In genomic region chr5:170813231-170813630, GRCh38 we compare ENCODE assay signal across 40 cellular contexts. TPM values are rescaled to one million over a fixed set of nuclear protein-coding genes. Genes with fewer than 3 reads are reported as not detected.
"Had no signal": no experiment of that assay in that cellular context is flagged by ENCODE, and none has a peak within 500 bp of the region (broad histone marks: within the 10 kb centered on the region; RNA-seq: fewer than 3 reads in every experiment).

No MANE protein-coding gene starts in this region.

- ATAC-seq: activated CD4-positive, alpha-beta T cell treated with anti-CD3 and anti-CD28 coated beads for 36 hours; activated CD4-positive, CD25-positive, alpha-beta regulatory T cell treated with anti-CD3 and anti-CD28 coated beads, Interleukin-2, amount 50 U/mL, for 24 hours; activated naive CD4-positive, alpha-beta T cell treated with anti-CD3 and anti-CD28 coated beads, Interleukin-2, amount 50 U/mL, for 72 hours; activated T-cell treated with anti-CD3 and anti-CD28 coated beads, Interleukin-2, amount 50 U/mL, for 4 hours; activated T-cell treated with anti-CD3 and anti-CD28 coated beads, Interleukin-2, amount 50 U/mL, for 72 hours; activated T-helper 17 cell treated with anti-CD3 and anti-CD28 coated beads, Interleukin-2, amount 50 U/mL, for 72 hours; WTC11 had no signal

- H3K4me1 Mint-ChIP-seq: activated CD4-positive, alpha-beta memory T cell treated with anti-CD3 and anti-CD28 coated beads, Interleukin-2, amount 10 ng/mL, durations not matched to agents 7 days and 5 days; activated CD4-positive, alpha-beta T cell treated with anti-CD3 and anti-CD28 coated beads for 36 hours; activated CD4-positive, alpha-beta T cell treated with anti-CD3 and anti-CD28 coated beads, Interleukin-2, amount 10 ng/mL, durations not matched to agents 7 days and 5 days; activated naive CD8-positive, alpha-beta T cell treated with anti-CD3 and anti-CD28 coated beads for 36 hours; activated T-helper 17 cell treated with anti-CD3 and anti-CD28 coated beads, Interleukin-2, amount 50 U/mL, for 72 hours; brain; central memory CD8-positive, alpha-beta T cell had no signal

- H3K36me3 ChIP-seq: ascending aorta, cardiac muscle cell had no signal

- H3K27ac ChIP-seq: ascending aorta, cardiac muscle cell, VCaP had no signal

- H3K27me3 ChIP-seq: ascending aorta, cardiac muscle cell had no signal

- H3K36me3 Mint-ChIP-seq: activated naive CD4-positive, alpha-beta T cell treated with anti-CD3 and anti-CD28 coated beads, Interleukin-2, amount 50 U/mL, for 72 hours; activated naive CD8-positive, alpha-beta T cell treated with anti-CD3 and anti-CD28 coated beads for 36 hours; brain; WTC11 had no signal

- H3K4me3 Mint-ChIP-seq: activated CD4-positive, alpha-beta memory T cell treated with anti-CD3 and anti-CD28 coated beads, Interleukin-2, amount 10 ng/mL, durations not matched to agents 7 days and 5 days; activated CD4-positive, alpha-beta T cell treated with anti-CD3 and anti-CD28 coated beads for 36 hours; activated CD4-positive, alpha-beta T cell treated with anti-CD3 and anti-CD28 coated beads, Interleukin-2, amount 10 ng/mL, durations not matched to agents 7 days and 5 days; activated naive CD4-positive, alpha-beta T cell treated with anti-CD3 and anti-CD28 coated beads for 36 hours; activated naive CD8-positive, alpha-beta T cell treated with anti-CD3 and anti-CD28 coated beads for 36 hours; activated T-cell treated with anti-CD3 and anti-CD28 coated beads, Interleukin-2, amount 50 U/mL, for 4 hours; activated T-cell treated with anti-CD3 and anti-CD28 coated beads, Interleukin-2, amount 50 U/mL, for 72 hours; activated T-helper 1 cell treated with anti-CD3 and anti-CD28 coated beads, Interleukin-12 subunit alpha, Interleukin-12 subunit beta, Interleukin-2, Interleukin-4 antibody, amounts not matched to agents 30 ng/mL and 10 ng/mL and 1 ng/mL, durations not matched to agents 14 hours and 24 hours and 36 hours; activated T-helper 17 cell treated with anti-CD3 and anti-CD28 coated beads, Interleukin-2, amount 50 U/mL, for 72 hours; brain; central memory CD8-positive, alpha-beta T cell; T-helper 1 cell treated with Interleukin-12 subunit alpha and Interleukin-12 subunit beta and Interleukin-4 antibody, amounts not matched to agents 30 μg/mL and 1 μg/mL, for 36 hours; T-helper 2 cell treated with Interferon-gamma antibody and Interleukin-4, amounts not matched to agents 5 μg/mL and 100 μg/mL, for 36 hours; WTC11 had no signal

- H3K27ac Mint-ChIP-seq: activated CD4-positive, alpha-beta memory T cell treated with anti-CD3 and anti-CD28 coated beads, Interleukin-2, amount 10 ng/mL, durations not matched to agents 7 days and 5 days; activated CD4-positive, alpha-beta T cell treated with anti-CD3 and anti-CD28 coated beads for 36 hours; activated CD4-positive, alpha-beta T cell treated with anti-CD3 and anti-CD28 coated beads, Interleukin-2, amount 10 ng/mL, durations not matched to agents 7 days and 5 days; activated naive CD4-positive, alpha-beta T cell treated with anti-CD3 and anti-CD28 coated beads for 36 hours; activated naive CD4-positive, alpha-beta T cell treated with anti-CD3 and anti-CD28 coated beads, Interleukin-2, amount 50 U/mL, for 72 hours; activated naive CD8-positive, alpha-beta T cell treated with anti-CD3 and anti-CD28 coated beads for 36 hours; activated T-cell treated with anti-CD3 and anti-CD28 coated beads, Interleukin-2, amount 50 U/mL, for 72 hours; activated T-helper 1 cell treated with anti-CD3 and anti-CD28 coated beads, Interleukin-12 subunit alpha, Interleukin-12 subunit beta, Interleukin-2, Interleukin-4 antibody, amounts not matched to agents 30 ng/mL and 10 ng/mL and 1 ng/mL, durations not matched to agents 14 hours and 24 hours and 36 hours; activated T-helper 17 cell treated with anti-CD3 and anti-CD28 coated beads, Interleukin-2, amount 50 U/mL, for 72 hours; brain; T-helper 1 cell treated with Interleukin-12 subunit alpha and Interleukin-12 subunit beta and Interleukin-4 antibody, amounts not matched to agents 30 μg/mL and 1 μg/mL, for 36 hours; T-helper 2 cell treated with Interferon-gamma antibody and Interleukin-4, amounts not matched to agents 5 μg/mL and 100 μg/mL, for 36 hours; WTC11 had no signal

- H3K27me3 Mint-ChIP-seq: activated CD4-positive, alpha-beta memory T cell treated with anti-CD3 and anti-CD28 coated beads, Interleukin-2, amount 10 ng/mL, durations not matched to agents 7 days and 5 days had no signal

- DNase-seq: activated CD4-positive, alpha-beta memory T cell treated with anti-CD3 and anti-CD28 coated beads, Interleukin-2, amount 10 ng/mL, durations not matched to agents 7 days and 5 days; activated CD4-positive, alpha-beta T cell treated with anti-CD3 and anti-CD28 coated beads for 1 hour; activated CD4-positive, alpha-beta T cell treated with anti-CD3 and anti-CD28 coated beads for 36 hours; activated CD4-positive, alpha-beta T cell treated with anti-CD3 and anti-CD28 coated beads for 48 hours; activated CD4-positive, alpha-beta T cell treated with anti-CD3 and anti-CD28 coated beads, Interleukin-2, amount 10 ng/mL, durations not matched to agents 7 days and 5 days; activated CD4-positive, alpha-beta T cell treated with anti-CD3 and anti-CD28 coated beads, Interleukin-2, amount 50 U/mL, for 48 hours; activated CD4-positive, CD25-positive, alpha-beta regulatory T cell; activated CD8-positive, alpha-beta memory T cell treated with anti-CD3 and anti-CD28 coated beads, Interleukin-2, amount 50 U/mL, for 4 hours; activated effector memory CD4-positive, alpha-beta T cell treated with anti-CD3 and anti-CD28 coated beads, Interleukin-2, amount 50 U/mL, for 16 hours; activated gamma-delta T cell treated with Interleukin-2 at 50 U/mL for 16 hours; activated naive CD4-positive, alpha-beta T cell; activated naive CD4-positive, alpha-beta T cell treated with anti-CD3 and anti-CD28 coated beads for 36 hours; activated naive CD4-positive, alpha-beta T cell treated with anti-CD3 and anti-CD28 coated beads, Interleukin-2, amount 50 U/mL, for 16 hours; activated naive CD8-positive, alpha-beta T cell treated with anti-CD3 and anti-CD28 coated beads for 36 hours; activated T-cell treated with anti-CD3 and anti-CD28 coated beads for 4 hours; activated T-cell treated with anti-CD3 and anti-CD28 coated beads, Interleukin-2, amount 50 U/mL, for 1 hour; activated T-cell treated with anti-CD3 and anti-CD28 coated beads, Interleukin-2, amount 50 U/mL, for 4 hours; activated T-cell treated with anti-CD3 and anti-CD28 coated beads, Interleukin-2, amount 50 U/mL, for 72 hours; amygdala; anterior cingulate cortex; caudate nucleus; cerebellar nuclear complex; T-helper 1 cell; T-helper 2 cell; T-helper 9 cell had no signal

- H3K9me3 ChIP-seq: ascending aorta had no signal

- H3K9me3 Mint-ChIP-seq: activated CD4-positive, alpha-beta memory T cell treated with anti-CD3 and anti-CD28 coated beads, Interleukin-2, amount 10 ng/mL, durations not matched to agents 7 days and 5 days; activated CD4-positive, alpha-beta T cell treated with anti-CD3 and anti-CD28 coated beads, Interleukin-2, amount 10 ng/mL, durations not matched to agents 7 days and 5 days; activated naive CD4-positive, alpha-beta T cell treated with anti-CD3 and anti-CD28 coated beads for 36 hours; activated naive CD4-positive, alpha-beta T cell treated with anti-CD3 and anti-CD28 coated beads, Interleukin-2, amount 50 U/mL, for 72 hours; activated naive CD8-positive, alpha-beta T cell treated with anti-CD3 and anti-CD28 coated beads for 36 hours; activated T-cell treated with anti-CD3 and anti-CD28 coated beads, Interleukin-2, amount 50 U/mL, for 4 hours; activated T-cell treated with anti-CD3 and anti-CD28 coated beads, Interleukin-2, amount 50 U/mL, for 72 hours; activated T-helper 1 cell treated with anti-CD3 and anti-CD28 coated beads, Interleukin-12 subunit alpha, Interleukin-12 subunit beta, Interleukin-2, Interleukin-4 antibody, amounts not matched to agents 30 ng/mL and 10 ng/mL and 1 ng/mL, durations not matched to agents 14 hours and 24 hours and 36 hours; activated T-helper 17 cell treated with anti-CD3 and anti-CD28 coated beads, Interleukin-2, amount 50 U/mL, for 72 hours; brain; central memory CD8-positive, alpha-beta T cell; T-helper 1 cell treated with Interleukin-12 subunit alpha and Interleukin-12 subunit beta and Interleukin-4 antibody, amounts not matched to agents 30 μg/mL and 1 μg/mL, for 36 hours; T-helper 2 cell treated with Interferon-gamma antibody and Interleukin-4, amounts not matched to agents 5 μg/mL and 100 μg/mL, for 36 hours had no signal

- H3K4me3 ChIP-seq: ascending aorta, cardiac muscle cell had no signal

RNA-seq across cellular contexts. Expression of gene GABRP, which starts 29.7 kb away (rescaled TPM):
- total RNA-seq: activated CD4-positive, alpha-beta memory T cell treated with anti-CD3 and anti-CD28 coated beads, Interleukin-2, amount 10 ng/mL, durations not matched to agents 7 days and 5 days; activated CD4-positive, alpha-beta T cell treated with anti-CD3 and anti-CD28 coated beads for 36 hours; activated CD4-positive, alpha-beta T cell treated with anti-CD3 and anti-CD28 coated beads, Interleukin-2, amount 10 ng/mL, durations not matched to agents 7 days and 5 days; activated CD8-positive, alpha-beta memory T cell treated with anti-CD3 and anti-CD28 coated beads for 36 hours; activated naive CD4-positive, alpha-beta T cell treated with anti-CD3 and anti-CD28 coated beads for 36 hours; activated naive CD4-positive, alpha-beta T cell treated with anti-CD3 and anti-CD28 coated beads, Interleukin-2, amount 50 U/mL, for 72 hours; activated naive CD8-positive, alpha-beta T cell treated with anti-CD3 and anti-CD28 coated beads for 36 hours; activated T-cell treated with anti-CD3 and anti-CD28 coated beads, Interleukin-2, amount 50 U/mL, for 4 hours; activated T-cell treated with anti-CD3 and anti-CD28 coated beads, Interleukin-2, amount 50 U/mL, for 72 hours; activated T-helper 1 cell treated with anti-CD3 and anti-CD28 coated beads, Interleukin-12 subunit alpha, Interleukin-12 subunit beta, Interleukin-2, Interleukin-4 antibody, amounts not matched to agents 30 ng/mL and 10 ng/mL and 1 ng/mL, durations not matched to agents 14 hours and 24 hours and 36 hours; activated T-helper 17 cell treated with anti-CD3 and anti-CD28 coated beads, Interleukin-2, amount 50 U/mL, for 72 hours; bronchial epithelial cell; chondrocyte had no signal

RNA-seq across cellular contexts. Expression of gene RANBP17, which starts 48.6 kb away (rescaled TPM):
- total RNA-seq: activated CD4-positive, alpha-beta memory T cell treated with anti-CD3 and anti-CD28 coated beads, Interleukin-2, amount 10 ng/mL, durations not matched to agents 7 days and 5 days; activated CD4-positive, alpha-beta T cell treated with anti-CD3 and anti-CD28 coated beads for 36 hours; activated CD4-positive, alpha-beta T cell treated with anti-CD3 and anti-CD28 coated beads, Interleukin-2, amount 10 ng/mL, durations not matched to agents 7 days and 5 days; activated CD8-positive, alpha-beta memory T cell treated with anti-CD3 and anti-CD28 coated beads for 36 hours; activated naive CD4-positive, alpha-beta T cell treated with anti-CD3 and anti-CD28 coated beads for 36 hours; activated naive CD4-positive, alpha-beta T cell treated with anti-CD3 and anti-CD28 coated beads, Interleukin-2, amount 50 U/mL, for 72 hours; activated T-cell treated with anti-CD3 and anti-CD28 coated beads, Interleukin-2, amount 50 U/mL, for 72 hours; activated T-helper 1 cell treated with anti-CD3 and anti-CD28 coated beads, Interleukin-12 subunit alpha, Interleukin-12 subunit beta, Interleukin-2, Interleukin-4 antibody, amounts not matched to agents 30 ng/mL and 10 ng/mL and 1 ng/mL, durations not matched to agents 14 hours and 24 hours and 36 hours; activated T-helper 17 cell treated with anti-CD3 and anti-CD28 coated beads, Interleukin-2, amount 50 U/mL, for 72 hours had no signal
